In the genomic region with DNA sequence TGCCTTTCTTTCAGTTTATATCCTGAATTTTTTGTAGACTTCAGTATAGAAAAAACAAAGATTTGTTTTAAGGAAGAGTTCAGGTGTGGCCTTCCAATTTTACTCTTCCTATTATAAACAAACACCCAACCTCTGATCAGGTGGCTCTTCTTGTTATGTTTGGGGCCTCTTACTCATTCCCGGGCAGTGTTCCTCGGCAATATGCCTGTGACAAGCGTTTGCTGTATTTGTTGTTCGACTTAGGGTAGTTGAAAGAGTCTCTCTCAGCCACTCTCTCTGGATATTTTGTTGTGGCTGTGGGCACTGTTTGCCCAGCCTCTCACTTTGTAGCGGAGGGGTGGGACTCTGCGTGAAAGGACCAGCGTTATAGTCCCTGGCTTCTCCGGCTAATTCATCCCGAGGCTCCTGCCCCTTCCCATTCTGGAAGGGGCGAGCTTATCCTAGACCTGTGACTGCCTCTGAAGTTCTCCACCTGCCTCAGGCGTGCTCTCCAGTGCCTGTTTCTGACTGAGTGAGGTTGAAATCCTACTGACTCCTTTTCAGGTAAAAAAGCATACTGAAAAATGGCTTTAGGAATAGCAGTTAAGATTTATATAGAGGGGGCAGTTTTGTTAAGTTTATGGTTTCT, we compare ENCODE assay signal across 16 cellular contexts.
DNase-seq lines count a peak whose midpoint lies in the region; ATAC-seq and TF ChIP-seq lines count a peak whose summit lies in the region.
"Had no signal": no experiment of that assay in that cellular context is flagged by ENCODE, and none has a peak within 500 bp of the region (broad histone marks: within the 10 kb centered on the region; RNA-seq: fewer than 3 reads in every experiment).

No MANE protein-coding gene starts in this region.

- no peaks in the 10 kb centered on the region for H3K27me3 Mint-ChIP-seq in WTC11 (ENCODE audit: low read depth)
- H3K27me3 Mint-ChIP-seq: activated CD4-positive, alpha-beta memory T cell treated with anti-CD3 and anti-CD28 coated beads for 36 hours; CD4-positive, alpha-beta T cell; stimulated activated naive B cell treated with anti-CD40 and anti-IgM and Interleukin-4, amounts not matched to agents 10 μg/mL and 1 μg/mL and 100 μg/mL, for 72 hours had no signal

- intact Hi-C loops in right cardiac atrium (cut with DNase I) (no loop called here), thyroid gland (cut with DNase I) (no loop called here)

- peak overlapping the region; percentile 25 for H3K4me3 ChIP-seq in right cardiac atrium (ENCODE audit: low read length)
- peak overlapping the region in 2 of 3 donors; percentile 22 to 59 for H3K4me3 ChIP-seq in thyroid gland (replicated peaks in 1 of 3)
- H3K4me3 ChIP-seq: hepatocyte had no signal

- H3K9me3 Mint-ChIP-seq in WTC11 = no peaks in the 10 kb centered on the region
- H3K9me3 Mint-ChIP-seq: activated CD4-positive, alpha-beta memory T cell treated with anti-CD3 and anti-CD28 coated beads for 36 hours; activated naive CD8-positive, alpha-beta T cell treated with anti-CD3 and anti-CD28 coated beads, Interleukin-2, amount 10 ng/mL, durations not matched to agents 7 days and 5 days; CD4-positive, alpha-beta T cell; stimulated activated naive B cell treated with anti-CD40 and anti-IgM and Interleukin-4, amounts not matched to agents 10 μg/mL and 1 μg/mL and 100 μg/mL, for 72 hours had no signal

- TF ChIP-seq CTCF in WTC11 (IDR thresholded peaks at IDR 0.05) (no peak), thyroid gland (IDR thresholded peaks at IDR 0.05) (no peak)

- H3K36me3 ChIP-seq in thyroid gland = no peaks in the 10 kb centered on the region

- H3K4me3 Mint-ChIP-seq in WTC11 = no peak overlapping the region
- H3K4me3 Mint-ChIP-seq: activated CD4-positive, alpha-beta memory T cell treated with anti-CD3 and anti-CD28 coated beads for 36 hours; activated naive CD8-positive, alpha-beta T cell treated with anti-CD3 and anti-CD28 coated beads, Interleukin-2, amount 10 ng/mL, durations not matched to agents 7 days and 5 days; CD4-positive, alpha-beta T cell; stimulated activated naive B cell treated with anti-CD40 and anti-IgM and Interleukin-4, amounts not matched to agents 10 μg/mL and 1 μg/mL and 100 μg/mL, for 72 hours had no signal

- no peak overlapping the region for H3K27ac Mint-ChIP-seq in WTC11
- H3K27ac Mint-ChIP-seq: activated CD4-positive, alpha-beta memory T cell treated with anti-CD3 and anti-CD28 coated beads for 36 hours; activated naive CD8-positive, alpha-beta T cell treated with anti-CD3 and anti-CD28 coated beads, Interleukin-2, amount 10 ng/mL, durations not matched to agents 7 days and 5 days; CD4-positive, alpha-beta T cell; stimulated activated naive B cell treated with anti-CD40 and anti-IgM and Interleukin-4, amounts not matched to agents 10 μg/mL and 1 μg/mL and 100 μg/mL, for 72 hours had no signal

- H3K9me3 ChIP-seq in right cardiac atrium (ENCODE audit: control insufficient read depth, low read length) (no peaks in the 10 kb centered on the region), thyroid gland (no peaks in the 10 kb centered on the region)

- ATAC-seq in WTC11 = peak; percentile 87
- peak in 1 of 2 donors; percentile 38 for ATAC-seq in right cardiac atrium
- ATAC-seq in HG03039 (IDR thresholded peaks at IDR 0.05; ENCODE audit: unreplicated experiment) = no peak
- no peak for ATAC-seq in HG02678 (IDR thresholded peaks at IDR 0.05; ENCODE audit: unreplicated experiment)
- ATAC-seq: stimulated activated naive B cell treated with anti-CD40 and anti-IgM and Interleukin-4, amounts not matched to agents 10 μg/mL and 1 μg/mL and 100 μg/mL, for 72 hours had no signal

- H3K4me1 ChIP-seq in right cardiac atrium (ENCODE audit: control insufficient read depth, insufficient read depth, low read length) (peaks cover 1% of the 10 kb centered on the region), thyroid gland (peaks cover 3 to 16% of the 10 kb centered on the region in 2 donors)

- H3K36me3 Mint-ChIP-seq in WTC11 = no peaks in the 10 kb centered on the region
- H3K36me3 Mint-ChIP-seq: activated CD4-positive, alpha-beta memory T cell treated with anti-CD3 and anti-CD28 coated beads for 36 hours; activated naive CD8-positive, alpha-beta T cell treated with anti-CD3 and anti-CD28 coated beads, Interleukin-2, amount 10 ng/mL, durations not matched to agents 7 days and 5 days; stimulated activated naive B cell treated with anti-CD40 and anti-IgM and Interleukin-4, amounts not matched to agents 10 μg/mL and 1 μg/mL and 100 μg/mL, for 72 hours had no signal

- H3K27ac ChIP-seq in right cardiac atrium (ENCODE audit: low read length) (no peak overlapping the region), thyroid gland (peak overlapping the region; percentile 66 to 73 (median 72))
- H3K27ac ChIP-seq: hepatocyte had no signal

- POLR2A ChIA-PET in WTC11 (lab: Charles Lee) = no interaction called here

- WGBS in right cardiac atrium = 81% methylated on average over 11 of the region's 11 CpGs
- 21 to 23% methylated on average over 10 to 11 of the region's 11 CpGs for WGBS in thyroid gland, 2 donors

- H3K27me3 ChIP-seq in right cardiac atrium (ENCODE audit: control insufficient read depth, insufficient read depth) (no peaks in the 10 kb centered on the region), thyroid gland (no peaks in the 10 kb centered on the region)
- H3K27me3 ChIP-seq: hepatocyte had no signal

- TF ChIP-seq POLR2A in thyroid gland (IDR thresholded peaks at IDR 0.05) = peak in 1 of 2 donors; percentile 67

- peak; percentile 22 to 28 for DNase-seq in SHP77 (lab: John Stamatoyannopoulos, UW)
- DNase-seq in SHP77 treated with DMSO at 0.1 percent for 48 hours (lab: John Stamatoyannopoulos, UW) = no peak
- DNase-seq in WTC11 (ENCODE audit: low spot score) = no peak
- DNase-seq in right cardiac atrium = no peak
- peak; percentile 70 to 79 for DNase-seq in thyroid gland
- DNase-seq in OCI-M2 (lab: John Stamatoyannopoulos, UW; ENCODE audit: unreplicated experiment) = no peak
- DNase-seq: activated CD4-positive, alpha-beta memory T cell treated with anti-CD3 and anti-CD28 coated beads for 36 hours; activated naive CD8-positive, alpha-beta T cell treated with anti-CD3 and anti-CD28 coated beads, Interleukin-2, amount 10 ng/mL, durations not matched to agents 7 days and 5 days; CD4-positive, alpha-beta T cell; kidney glomerular epithelial cell; NCI-H524 treated with DMSO at 0.1 percent for 48 hours; posterior cingulate gyrus; stimulated activated naive B cell treated with anti-CD40 and anti-IgM and Interleukin-4, amounts not matched to agents 10 μg/mL and 1 μg/mL and 100 μg/mL, for 72 hours had no signal

- CTCF ChIA-PET in WTC11 (lab: Charles Lee) = interaction anchor here (0.7 to 0.8 kb wide), 2 partner anchors 227 to 312 kb away, joined by 3 to 4 read pairs; no protein-coding TSS in a partner anchor

- H3K4me1 Mint-ChIP-seq in WTC11 = peaks cover 14% of the 10 kb centered on the region
- H3K4me1 Mint-ChIP-seq: activated naive CD8-positive, alpha-beta T cell treated with anti-CD3 and anti-CD28 coated beads, Interleukin-2, amount 10 ng/mL, durations not matched to agents 7 days and 5 days had no signal

TF ChIP-seq in WTC11, 78 proteins besides CTCF, POLR2A, EP300 and RAD21 (continues in another document):
- TF ChIP-seq, protein P1, sequence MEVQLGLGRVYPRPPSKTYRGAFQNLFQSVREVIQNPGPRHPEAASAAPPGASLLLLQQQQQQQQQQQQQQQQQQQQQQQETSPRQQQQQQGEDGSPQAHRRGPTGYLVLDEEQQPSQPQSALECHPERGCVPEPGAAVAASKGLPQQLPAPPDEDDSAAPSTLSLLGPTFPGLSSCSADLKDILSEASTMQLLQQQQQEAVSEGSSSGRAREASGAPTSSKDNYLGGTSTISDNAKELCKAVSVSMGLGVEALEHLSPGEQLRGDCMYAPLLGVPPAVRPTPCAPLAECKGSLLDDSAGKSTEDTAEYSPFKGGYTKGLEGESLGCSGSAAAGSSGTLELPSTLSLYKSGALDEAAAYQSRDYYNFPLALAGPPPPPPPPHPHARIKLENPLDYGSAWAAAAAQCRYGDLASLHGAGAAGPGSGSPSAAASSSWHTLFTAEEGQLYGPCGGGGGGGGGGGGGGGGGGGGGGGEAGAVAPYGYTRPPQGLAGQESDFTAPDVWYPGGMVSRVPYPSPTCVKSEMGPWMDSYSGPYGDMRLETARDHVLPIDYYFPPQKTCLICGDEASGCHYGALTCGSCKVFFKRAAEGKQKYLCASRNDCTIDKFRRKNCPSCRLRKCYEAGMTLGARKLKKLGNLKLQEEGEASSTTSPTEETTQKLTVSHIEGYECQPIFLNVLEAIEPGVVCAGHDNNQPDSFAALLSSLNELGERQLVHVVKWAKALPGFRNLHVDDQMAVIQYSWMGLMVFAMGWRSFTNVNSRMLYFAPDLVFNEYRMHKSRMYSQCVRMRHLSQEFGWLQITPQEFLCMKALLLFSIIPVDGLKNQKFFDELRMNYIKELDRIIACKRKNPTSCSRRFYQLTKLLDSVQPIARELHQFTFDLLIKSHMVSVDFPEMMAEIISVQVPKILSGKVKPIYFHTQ (CRISPR knock-in tag; IDR thresholded peaks at IDR 0.05) = no peak
- TF ChIP-seq, protein P2, sequence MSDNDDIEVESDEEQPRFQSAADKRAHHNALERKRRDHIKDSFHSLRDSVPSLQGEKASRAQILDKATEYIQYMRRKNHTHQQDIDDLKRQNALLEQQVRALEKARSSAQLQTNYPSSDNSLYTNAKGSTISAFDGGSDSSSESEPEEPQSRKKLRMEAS (CRISPR knock-in tag; IDR thresholded peaks at IDR 0.05) = no peak
- TF ChIP-seq, protein P3, sequence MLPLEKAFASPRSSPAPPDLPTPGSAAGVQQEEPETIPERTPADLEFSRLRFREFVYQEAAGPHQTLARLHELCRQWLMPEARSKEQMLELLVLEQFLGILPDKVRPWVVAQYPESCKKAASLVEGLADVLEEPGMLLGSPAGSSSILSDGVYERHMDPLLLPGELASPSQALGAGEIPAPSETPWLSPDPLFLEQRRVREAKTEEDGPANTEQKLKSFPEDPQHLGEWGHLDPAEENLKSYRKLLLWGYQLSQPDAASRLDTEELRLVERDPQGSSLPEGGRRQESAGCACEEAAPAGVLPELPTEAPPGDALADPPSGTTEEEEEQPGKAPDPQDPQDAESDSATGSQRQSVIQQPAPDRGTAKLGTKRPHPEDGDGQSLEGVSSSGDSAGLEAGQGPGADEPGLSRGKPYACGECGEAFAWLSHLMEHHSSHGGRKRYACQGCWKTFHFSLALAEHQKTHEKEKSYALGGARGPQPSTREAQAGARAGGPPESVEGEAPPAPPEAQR (CRISPR knock-in tag; IDR thresholded peaks at IDR 0.05) = no peak
- TF ChIP-seq, protein P4, sequence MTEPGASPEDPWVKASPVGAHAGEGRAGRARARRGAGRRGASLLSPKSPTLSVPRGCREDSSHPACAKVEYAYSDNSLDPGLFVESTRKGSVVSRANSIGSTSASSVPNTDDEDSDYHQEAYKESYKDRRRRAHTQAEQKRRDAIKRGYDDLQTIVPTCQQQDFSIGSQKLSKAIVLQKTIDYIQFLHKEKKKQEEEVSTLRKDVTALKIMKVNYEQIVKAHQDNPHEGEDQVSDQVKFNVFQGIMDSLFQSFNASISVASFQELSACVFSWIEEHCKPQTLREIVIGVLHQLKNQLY (CRISPR knock-in tag; IDR thresholded peaks at IDR 0.05) = no peak
- no peak for TF ChIP-seq NR1H2 (CRISPR knock-in tag; IDR thresholded peaks at IDR 0.05)
- no peak for TF ChIP-seq CREB1 (CRISPR knock-in tag; IDR thresholded peaks at IDR 0.05)

Comparison
In these comparisons a context has a peak if more than half of its experiments do, and no peak if none do; other contexts are left out.
1. DNase-seq: peak in SHP77 (2 of 2) and thyroid gland (2 of 2); none in SHP77 treated with DMSO at 0.1 percent for 48 hours (single experiment), WTC11 (single experiment), right cardiac atrium (0 of 3) and OCI-M2 (single experiment).